Comparison of ENCODE assay signal across 26 cellular contexts in genomic region chr1:77336730-77337129, GRCh38. TPM values are rescaled to one million over a fixed set of nuclear protein-coding genes. Genes with fewer than 3 reads are reported as not detected.
"Had no signal": no experiment of that assay in that cellular context is flagged by ENCODE, and none has a peak within 500 bp of the region (broad histone marks: within the 10 kb centered on the region; RNA-seq: fewer than 3 reads in every experiment).

No MANE protein-coding gene starts in this region.

- H3K4me3 ChIP-seq: hepatocyte, left ventricle myocardium inferior, lung, mucosa of descending colon, right atrium auricular region, right lobe of liver, smooth muscle cell, tibial nerve, uterus had no signal

- H3K36me3 Mint-ChIP-seq: stimulated activated memory B cell treated with anti-CD40 and anti-IgM and Interleukin-4, amounts not matched to agents 10 μg/mL and 1 μg/mL and 100 μg/mL, for 72 hours; type B pancreatic cell had no signal

- H3K4me2 ChIP-seq: hepatocyte, smooth muscle cell had no signal

- H2AFZ ChIP-seq: hepatocyte, parathyroid adenoma had no signal

- H3K4me1 ChIP-seq: left ventricle myocardium inferior, parathyroid adenoma, right atrium auricular region, right lobe of liver, tibial nerve, uterus had no signal

- H3K9ac ChIP-seq: parathyroid adenoma had no signal

- H3K36me3 ChIP-seq: left ventricle myocardium inferior, right atrium auricular region, right lobe of liver, tibial nerve, uterus had no signal

- H3K9me3 ChIP-seq: mucosa of descending colon, right atrium auricular region, right lobe of liver, tibial nerve, uterus had no signal

- H3K4me3 Mint-ChIP-seq: naive thymus-derived CD4-positive, alpha-beta T cell; natural killer cell treated with Interleukin-12 subunit alpha and Interleukin-12 subunit beta and Interleukin-15 and Interleukin-18, amount 100 ng/mL, for 72 hours; neural crest cell; stimulated activated memory B cell treated with anti-CD40 and anti-IgM and Interleukin-4, amounts not matched to agents 10 μg/mL and 1 μg/mL and 100 μg/mL, for 72 hours; stimulated activated naive CD8-positive, alpha-beta T cell treated with anti-CD3 and anti-CD28 coated beads, Interleukin-15, amount 100 ng/mL, for 72 hours; type B pancreatic cell had no signal

- H3K4me1 Mint-ChIP-seq: stimulated activated memory B cell treated with anti-CD40 and anti-IgM and Interleukin-4, amounts not matched to agents 10 μg/mL and 1 μg/mL and 100 μg/mL, for 72 hours had no signal

- H3K27me3 ChIP-seq: hepatocyte, right atrium auricular region, right lobe of liver, tibial nerve, uterus had no signal

- H3K27ac ChIP-seq: hepatocyte, left ventricle myocardium inferior, parathyroid adenoma, right atrium auricular region, right lobe of liver, tibial nerve, uterus had no signal

- H3K27ac Mint-ChIP-seq: naive thymus-derived CD4-positive, alpha-beta T cell; natural killer cell treated with Interleukin-12 subunit alpha and Interleukin-12 subunit beta and Interleukin-15 and Interleukin-18, amount 100 ng/mL, for 72 hours; stimulated activated memory B cell treated with anti-CD40 and anti-IgM and Interleukin-4, amounts not matched to agents 10 μg/mL and 1 μg/mL and 100 μg/mL, for 72 hours; type B pancreatic cell had no signal

- H3K9me3 Mint-ChIP-seq: natural killer cell treated with Interleukin-12 subunit alpha and Interleukin-12 subunit beta and Interleukin-15 and Interleukin-18, amount 100 ng/mL, for 72 hours; neural crest cell; type B pancreatic cell had no signal

- H3K27me3 Mint-ChIP-seq: naive thymus-derived CD4-positive, alpha-beta T cell; stimulated activated naive CD8-positive, alpha-beta T cell treated with anti-CD3 and anti-CD28 coated beads, Interleukin-15, amount 100 ng/mL, for 72 hours; type B pancreatic cell had no signal

- H3K79me2 ChIP-seq: hepatocyte, parathyroid adenoma had no signal

- ATAC-seq: mucosa of descending colon; naive thymus-derived CD4-positive, alpha-beta T cell; natural killer cell treated with Interleukin-12 subunit alpha and Interleukin-12 subunit beta and Interleukin-15 and Interleukin-18, amount 100 ng/mL, for 72 hours; right lobe of liver; stimulated activated memory B cell treated with anti-CD40 and anti-IgM and Interleukin-4, amounts not matched to agents 10 μg/mL and 1 μg/mL and 100 μg/mL, for 72 hours; stimulated activated naive CD8-positive, alpha-beta T cell treated with anti-CD3 and anti-CD28 coated beads, Interleukin-15, amount 100 ng/mL, for 72 hours had no signal

- DNase-seq: islet precursor cell; left ventricle myocardium inferior; mesendoderm; midbrain; mucosa of descending colon; naive thymus-derived CD4-positive, alpha-beta T cell; nucleus accumbens; right lobe of liver; stimulated activated CD4-positive, alpha-beta T cell treated with anti-CD3 and anti-CD28 coated beads, Interleukin-1b, Interleukin-23, amount 100 ng/mL, for 48 hours; stimulated activated CD4-positive, alpha-beta T cell treated with anti-CD3 and anti-CD28 coated beads, Interleukin-2, amount 100 ng/mL, for 48 hours; stimulated activated CD4-positive, alpha-beta T cell treated with anti-CD3 and anti-CD28 coated beads, Interleukin-4, amount 100 ng/mL, for 4 hours; stimulated activated CD8-positive, alpha-beta memory T cell treated with anti-CD3 and anti-CD28 coated beads, Interleukin-4, amount 100 ng/mL, for 48 hours; stimulated activated naive CD4-positive, alpha-beta T cell treated with Interleukin-2 at 50 U/mL for 16 hours; stimulated activated naive CD8-positive, alpha-beta T cell treated with anti-CD3 and anti-CD28 coated beads, Interleukin-15, amount 100 ng/mL, for 72 hours; substantia nigra; uterus had no signal

RNA-seq across cellular contexts. Expression of gene AK5, which starts 54.9 kb away (rescaled TPM):
- total RNA-seq: hepatocyte, smooth muscle cell had no signal
